In the genomic region with DNA sequence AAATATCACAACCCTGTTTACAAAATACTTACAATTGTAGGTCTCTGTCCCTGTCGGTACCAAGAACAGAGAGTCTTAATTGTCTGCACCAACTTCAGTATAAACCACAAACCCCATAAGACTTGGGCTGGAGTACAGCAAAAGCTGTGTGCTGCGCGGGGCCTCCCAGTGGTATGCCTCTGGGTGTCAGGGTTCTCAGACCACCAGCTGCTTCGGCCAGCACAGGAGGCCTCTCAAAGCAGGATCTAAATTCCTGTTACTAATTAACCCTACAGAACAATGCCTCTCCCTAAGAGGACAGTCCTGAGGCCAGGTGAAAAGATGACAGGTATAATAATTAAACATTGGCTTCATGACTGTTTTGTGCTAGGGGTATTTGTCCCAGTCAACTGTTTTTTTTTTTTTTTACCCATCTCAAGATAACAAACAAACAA, we compare ENCODE assay signal across 9 cellular contexts. TPM values are rescaled to one million over a fixed set of nuclear protein-coding genes. Genes with fewer than 3 reads are reported as not detected.
A peak's percentile ranks its signal among the peaks of the same experiment; 100 is the strongest.
DNase-seq lines count a peak whose midpoint lies in the region; ATAC-seq and TF ChIP-seq lines count a peak whose summit lies in the region.
"Had no signal": no experiment of that assay in that cellular context is flagged by ENCODE, and none has a peak within 500 bp of the region (broad histone marks: within the 10 kb centered on the region; RNA-seq: fewer than 3 reads in every experiment).

No MANE protein-coding gene starts in this region.

- intact Hi-C loops in sciatic nerve (cut with DNase I), result no loop called here
- intact Hi-C loops in activated T-helper 1 cell treated with anti-CD3 and anti-CD28 coated beads, Interleukin-12 subunit alpha, Interleukin-12 subunit beta, Interleukin-2, Interleukin-4 antibody, amounts not matched to agents 30 ng/mL and 10 ng/mL and 1 ng/mL, durations not matched to agents 14 hours and 24 hours and 36 hours (cut with micrococcal nuclease), result loop anchor here (2.0 kb wide), 1 partner anchor 99 kb away; no protein-coding TSS in a partner anchor

- CTCF ChIA-PET in CD8-positive, alpha-beta memory T cell (lab: Charles Lee), result interaction anchor here (0.9 kb wide), 1 partner anchor 12 kb away, joined by 4 read pairs; no protein-coding TSS in a partner anchor

- H3K4me1 ChIP-seq in CD8-positive, alpha-beta memory T cell (ENCODE audit: insufficient read depth, low read length), result peaks cover 27% of the 10 kb centered on the region
- H3K4me1 ChIP-seq in foreskin keratinocyte, result peaks cover 39% of the 10 kb centered on the region

- POLR2A ChIA-PET in CD8-positive, alpha-beta memory T cell (lab: Charles Lee), result interaction anchor here (0.6 kb wide), 1 partner anchor 113 kb away, joined by 3 read pairs; no protein-coding TSS in a partner anchor

- peaks cover 34 to 50% (median 41%) of the 10 kb centered on the region in 3 donors for H3K4me1 Mint-ChIP-seq in CD8-positive, alpha-beta memory T cell
- peaks cover 32% of the 10 kb centered on the region for H3K4me1 Mint-ChIP-seq in activated T-helper 1 cell treated with anti-CD3 and anti-CD28 coated beads, Interleukin-12 subunit alpha, Interleukin-12 subunit beta, Interleukin-2, Interleukin-4 antibody, amounts not matched to agents 30 ng/mL and 10 ng/mL and 1 ng/mL, durations not matched to agents 14 hours and 24 hours and 36 hours (ENCODE audit: low read depth)

- no peak overlapping the region for H3K27ac ChIP-seq in CD8-positive, alpha-beta memory T cell (ENCODE audit: low read depth, low read length)
- H3K27ac ChIP-seq in foreskin keratinocyte, result peak overlapping the region; percentile 89
- H3K27ac ChIP-seq: HL-60 had no signal

- no peak overlapping the region for H3K4me3 ChIP-seq in CD8-positive, alpha-beta memory T cell (ENCODE audit: low read length)

- H3K27ac Mint-ChIP-seq in CD8-positive, alpha-beta memory T cell, result peak overlapping the region; percentile 30 to 95 (median 90)
- no peak overlapping the region for H3K27ac Mint-ChIP-seq in activated T-helper 1 cell treated with anti-CD3 and anti-CD28 coated beads, Interleukin-12 subunit alpha, Interleukin-12 subunit beta, Interleukin-2, Interleukin-4 antibody, amounts not matched to agents 30 ng/mL and 10 ng/mL and 1 ng/mL, durations not matched to agents 14 hours and 24 hours and 36 hours

- H3K9me3 Mint-ChIP-seq in CD8-positive, alpha-beta memory T cell, result no peaks in the 10 kb centered on the region
- no peaks in the 10 kb centered on the region for H3K9me3 Mint-ChIP-seq in activated T-helper 1 cell treated with anti-CD3 and anti-CD28 coated beads, Interleukin-12 subunit alpha, Interleukin-12 subunit beta, Interleukin-2, Interleukin-4 antibody, amounts not matched to agents 30 ng/mL and 10 ng/mL and 1 ng/mL, durations not matched to agents 14 hours and 24 hours and 36 hours

- no peaks in the 10 kb centered on the region for H3K36me3 ChIP-seq in CD8-positive, alpha-beta memory T cell (ENCODE audit: insufficient read depth, low read length)

- peak overlapping the region; percentile 39 to 77 (median 54) for H3K4me3 Mint-ChIP-seq in CD8-positive, alpha-beta memory T cell
- no peak overlapping the region for H3K4me3 Mint-ChIP-seq in activated T-helper 1 cell treated with anti-CD3 and anti-CD28 coated beads, Interleukin-12 subunit alpha, Interleukin-12 subunit beta, Interleukin-2, Interleukin-4 antibody, amounts not matched to agents 30 ng/mL and 10 ng/mL and 1 ng/mL, durations not matched to agents 14 hours and 24 hours and 36 hours

- ATAC-seq in GM21786 (IDR thresholded peaks at IDR 0.05; ENCODE audit: unreplicated experiment) (peak; percentile 74), foreskin keratinocyte (peak; percentile 1), sciatic nerve (peak; percentile 80)

- peaks cover 0 to 3% of the 10 kb centered on the region in 2 donors for H3K27me3 Mint-ChIP-seq in CD8-positive, alpha-beta memory T cell
- peaks cover 2% of the 10 kb centered on the region for H3K27me3 Mint-ChIP-seq in activated T-helper 1 cell treated with anti-CD3 and anti-CD28 coated beads, Interleukin-12 subunit alpha, Interleukin-12 subunit beta, Interleukin-2, Interleukin-4 antibody, amounts not matched to agents 30 ng/mL and 10 ng/mL and 1 ng/mL, durations not matched to agents 14 hours and 24 hours and 36 hours (ENCODE audit: insufficient read depth)

- H3K9me3 ChIP-seq in CD8-positive, alpha-beta memory T cell (ENCODE audit: low read length), result no peaks in the 10 kb centered on the region

- no peaks in the 10 kb centered on the region for H3K27me3 ChIP-seq in CD8-positive, alpha-beta memory T cell (ENCODE audit: insufficient read depth, low read length, poor library complexity, severe bottlenecking)
- H3K27me3 ChIP-seq in foreskin keratinocyte, result no peaks in the 10 kb centered on the region

- peak in 2 of 5 donors; percentile 6 to 26 for DNase-seq in CD8-positive, alpha-beta memory T cell
- DNase-seq in SW480 (ENCODE audit: low spot score) (peak; percentile 73), foreskin keratinocyte (no peak), sciatic nerve (ENCODE audit: low spot score) (no peak), SIG-M5 treated with dmso at 0.1 percent for 504 hours (lab: John Stamatoyannopoulos, UW; ENCODE audit: unreplicated experiment) (no peak)
- no peak for DNase-seq in activated T-helper 1 cell treated with anti-CD3 and anti-CD28 coated beads, Interleukin-12 subunit alpha, Interleukin-12 subunit beta, Interleukin-2, Interleukin-4 antibody, amounts not matched to agents 30 ng/mL and 10 ng/mL and 1 ng/mL, durations not matched to agents 14 hours and 24 hours and 36 hours (ENCODE audit: low spot score)
- no peak for DNase-seq in stimulated activated CD4-positive, alpha-beta T cell treated with anti-CD3 and anti-CD28 coated beads, Interleukin-4, amount 100 ng/mL, for 4 hours

- H3K36me3 Mint-ChIP-seq in CD8-positive, alpha-beta memory T cell, result peaks cover 0 to 5% (median 0%) of the 10 kb centered on the region in 3 donors
- H3K36me3 Mint-ChIP-seq in activated T-helper 1 cell treated with anti-CD3 and anti-CD28 coated beads, Interleukin-12 subunit alpha, Interleukin-12 subunit beta, Interleukin-2, Interleukin-4 antibody, amounts not matched to agents 30 ng/mL and 10 ng/mL and 1 ng/mL, durations not matched to agents 14 hours and 24 hours and 36 hours (ENCODE audit: low read depth), result peaks cover 3% of the 10 kb centered on the region

- no peak for TF ChIP-seq CTCF in foreskin keratinocyte (conservative IDR thresholded peaks at IDR 0.05)

RNA-seq across cellular contexts. Expression of gene SVIL, which starts 1.0 kb away (rescaled TPM):
- total RNA-seq in CD8-positive, alpha-beta memory T cell, result 1 to 10 TPM; 4.2 to 5.9 TPM
- polyA plus RNA-seq in CD8-positive, alpha-beta memory T cell, result 9.2 TPM
- 26.9 and 27.1 TPM in 2 replicates for total RNA-seq in foreskin keratinocyte
- polyA plus RNA-seq in foreskin keratinocyte, result 4.8 and 4.9 TPM in 2 replicates
- 34.5 TPM for total RNA-seq in sciatic nerve
- 7.4 and 8.1 TPM in 2 replicates for total RNA-seq in activated T-helper 1 cell treated with anti-CD3 and anti-CD28 coated beads, Interleukin-12 subunit alpha, Interleukin-12 subunit beta, Interleukin-2, Interleukin-4 antibody, amounts not matched to agents 30 ng/mL and 10 ng/mL and 1 ng/mL, durations not matched to agents 14 hours and 24 hours and 36 hours

Comparison
In these comparisons a context has a peak if more than half of its experiments do, and no peak if none do; other contexts are left out.
1. ATAC-seq: peak in every context shown above with its lines; median percentile 80 in sciatic nerve; 74 in GM21786; 1 in foreskin keratinocyte.